9 cellular contexts compared by ENCODE assay signal in the genomic region with DNA sequence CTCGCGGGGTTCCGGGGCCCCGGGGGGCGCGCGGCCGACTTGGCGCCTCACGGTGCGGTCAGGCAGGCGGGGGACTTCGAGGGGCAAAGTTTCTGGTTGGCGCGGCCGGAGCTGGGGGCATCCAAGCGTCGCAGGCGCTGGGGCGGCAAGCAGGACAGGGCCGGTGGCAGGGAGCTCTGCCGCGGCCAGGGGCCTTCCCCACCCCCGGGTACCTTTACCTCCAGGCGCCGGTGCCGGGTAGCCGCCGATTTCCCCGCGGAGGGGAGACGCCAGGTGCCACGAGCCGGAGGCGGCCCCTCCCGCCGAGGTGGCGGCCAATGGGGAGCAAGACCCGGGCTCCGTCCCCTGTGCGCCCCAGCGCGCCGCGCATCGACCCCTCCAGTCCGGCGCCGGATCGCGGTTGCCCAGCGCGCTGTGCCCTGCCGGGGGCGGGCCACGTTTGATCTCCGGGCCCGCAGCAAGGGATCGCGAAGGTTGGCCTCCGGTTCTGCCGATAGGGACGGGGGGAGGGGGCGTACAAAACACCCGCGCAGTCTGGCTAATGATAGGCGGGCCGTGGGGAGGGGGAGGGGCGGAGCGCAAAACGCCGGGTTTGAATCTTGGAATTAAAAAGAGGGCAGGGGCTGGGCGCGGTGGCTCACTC. TPM values are rescaled to one million over a fixed set of nuclear protein-coding genes. Genes with fewer than 3 reads are reported as not detected.
DNase-seq lines count a peak whose midpoint lies in the region; FAIRE-seq and TF ChIP-seq lines count a peak whose summit lies in the region.
"Had no signal": no experiment of that assay in that cellular context is flagged by ENCODE, and none has a peak within 500 bp of the region (broad histone marks: within the 10 kb centered on the region; RNA-seq: fewer than 3 reads in every experiment).

TSS of gene ST8SIA5 (minus strand) at position 495 of the 643 bp plus-strand sequence. CDS start 545 bp downstream, outside the sequence.

- H3K9ac ChIP-seq in H1 (replicated peaks in 1 of 4; ENCODE audit: extremely low read depth in 1 of 4, low read depth in 3 of 4, low read length in 3 of 4), result no peak within 1 kb of the TSS
- no peak within 1 kb of the TSS for H3K9ac ChIP-seq in trophoblast cell (ENCODE audit: low read length)

- H2AK5ac ChIP-seq in H1 (ENCODE audit: low read depth, low read length) (no peak within 1 kb of the TSS), trophoblast cell (ENCODE audit: low read length) (no peak within 1 kb of the TSS)

- H3K4ac ChIP-seq in H1 (replicated peaks; ENCODE audit: insufficient read length, low read depth, low read length) (no peak within 1 kb of the TSS), trophoblast cell (ENCODE audit: low read depth, low read length) (no peak within 1 kb of the TSS)

- H2AFZ ChIP-seq in H1 (ENCODE audit: low read length), result peak within 1 kb of the TSS; percentile 84
- H2AFZ ChIP-seq in trophoblast cell (ENCODE audit: insufficient read depth, low read length, poor library complexity), result peak within 1 kb of the TSS; percentile 23

- H3K18ac ChIP-seq in H1 (ENCODE audit: extremely low read depth, low read length) (peak within 1 kb of the TSS; percentile 32), trophoblast cell (ENCODE audit: low read length) (no peak within 1 kb of the TSS)

- DNase-seq in NCI-H1436 (lab: John Stamatoyannopoulos, UW) (peak; percentile 67), NCI-H1436 treated with DMSO at 0.1 percent for 48 hours (lab: John Stamatoyannopoulos, UW) (no peak), NCI-H345 (lab: John Stamatoyannopoulos, UW) (peak; percentile 88), H1 (ENCODE audit: low read depth in 1 of 2, low spot score in 2 of 2) (peak; percentile 46 to 88), trophoblast cell (no peak), cerebellar nuclear complex (lab: John Stamatoyannopoulos, UW) (no peak), frontal cortex (ENCODE audit: low spot score in 2 of 2) (no peak), MV-4-11 (lab: John Stamatoyannopoulos, UW) (no peak)

- H3K79me2 ChIP-seq in H1 (ENCODE audit: control insufficient read depth in 1 of 2, insufficient read depth in 2 of 2, low read length in 2 of 2), result no peaks in the 10 kb centered on the region
- H3K79me2 ChIP-seq in trophoblast cell (ENCODE audit: control insufficient read depth, insufficient read depth, low read length, poor library complexity), result no peaks in the 10 kb centered on the region

- H3K79me1 ChIP-seq in H1 (ENCODE audit: low read depth, low read length) (no peaks in the 10 kb centered on the region), trophoblast cell (ENCODE audit: low read length) (no peaks in the 10 kb centered on the region)

- CTCF ChIA-PET in H1 (lab: Charles Lee; ENCODE audit: partially characterized antibody), result interaction anchor here (1.1 to 1.2 kb wide), 2 partner anchors 73 to 88 kb away, joined by 3 read pairs; no protein-coding TSS in a partner anchor

- no peak for TF ChIP-seq EP300 in H1 (IDR thresholded peaks at IDR 0.05; ENCODE audit: borderline replicate concordance in 1 of 2, low read depth in 2 of 2, low read length in 2 of 2)

- FAIRE-seq in H1 (lab: Jason Lieb, UNC) (no peak), frontal cortex (lab: Jason Lieb, UNC) (no peak)
- FAIRE-seq: pancreas had no signal

- 1% methylated on average over 42 of the region's 74 CpGs; no CpG with 5 or more reads in 1 of the 2 experiments for WGBS in H1 (ENCODE audit: extremely low coverage in 1 of 2, insufficient coverage in 1 of 2, insufficient read length in 1 of 2, insufficient replicate concordance in 2 of 2, low coverage in 1 of 2, low lambda C conversion rate in 2 of 2, missing lambda C conversion rate in 1 of 2), 2 experiments
- WGBS in trophoblast cell (ENCODE audit: extremely low coverage, insufficient coverage, insufficient read length), result no CpG with 5 or more reads among the region's 74 CpGs

- peak within 1 kb of the TSS; percentile 90 to 94 for H3K4me2 ChIP-seq in H1 (ENCODE audit: insufficient read depth in 1 of 2, low read depth in 2 of 2, low read length in 2 of 2)
- H3K4me2 ChIP-seq in trophoblast cell (ENCODE audit: low read length), result peak within 1 kb of the TSS; percentile 87

- no peak within 1 kb of the TSS for H4K12ac ChIP-seq in trophoblast cell (ENCODE audit: low read depth, low read length)

- no peaks in the 10 kb centered on the region for H4K20me1 ChIP-seq in H1 (replicated peaks in 1 of 2; ENCODE audit: control insufficient read depth in 1 of 2, insufficient read depth in 2 of 2, low read length in 2 of 2)

- no peaks in the 10 kb centered on the region for H3K36me3 ChIP-seq in H1 (ENCODE audit: control insufficient read depth in 2 of 4, insufficient read depth in 4 of 4, low read length in 3 of 4)
- no peaks in the 10 kb centered on the region for H3K36me3 ChIP-seq in trophoblast cell (ENCODE audit: control insufficient read depth in 1 of 2, insufficient read depth in 2 of 2, low read length in 2 of 2)
- H3K36me3 ChIP-seq: pancreas had no signal

- no peak for TF ChIP-seq POLR2A in H1 (IDR thresholded peaks at IDR 0.05; ENCODE audit: control extremely low read depth in 1 of 2, low read depth in 2 of 2, low read length in 2 of 2)

- H2BK5ac ChIP-seq in H1 (ENCODE audit: low read depth, low read length) (no peak within 1 kb of the TSS), trophoblast cell (ENCODE audit: low read depth, low read length, poor library complexity) (no peak within 1 kb of the TSS)

- H4K5ac ChIP-seq in H1 (ENCODE audit: insufficient read length, low read depth, low read length), result no peak within 1 kb of the TSS

- no peak within 1 kb of the TSS for H3K56ac ChIP-seq in H1 (replicated peaks; ENCODE audit: insufficient read length, low read depth, low read length)

- H2BK15ac ChIP-seq in H1 (ENCODE audit: low read length), result no peak within 1 kb of the TSS

- H4K8ac ChIP-seq in H1 (ENCODE audit: extremely low read depth, insufficient read depth, low read length), result peak within 1 kb of the TSS; percentile 75
- H4K8ac ChIP-seq in trophoblast cell (ENCODE audit: low read depth, low read length), result no peak within 1 kb of the TSS

- H3K27me3 ChIP-seq in H1 (replicated peaks in 1 of 4; ENCODE audit: control insufficient read depth in 3 of 4, extremely low read depth in 1 of 4, insufficient read depth in 3 of 4, low read length in 3 of 4) (peaks cover 17 to 56% (median 40%) of the 10 kb centered on the region in 4 experiments), trophoblast cell (ENCODE audit: insufficient read depth, low read length) (peaks cover 51% of the 10 kb centered on the region)

- H3K23ac ChIP-seq in H1 (ENCODE audit: insufficient read length), result no peak within 1 kb of the TSS
- no peak within 1 kb of the TSS for H3K23ac ChIP-seq in trophoblast cell (ENCODE audit: low read length)

- peaks cover 0 to 12% (median 7%) of the 10 kb centered on the region in 4 experiments; a peak in 5 of 7 replicates for H3K4me1 ChIP-seq in H1 (replicated peaks in 1 of 4; ENCODE audit: control insufficient read depth in 3 of 4, insufficient read depth in 4 of 4, low read length in 3 of 4)
- peaks cover 4 to 6% of the 10 kb centered on the region in 2 experiments for H3K4me1 ChIP-seq in trophoblast cell (ENCODE audit: control insufficient read depth in 1 of 2, insufficient read depth in 2 of 2, low read length in 2 of 2)
- H3K4me1 ChIP-seq: pancreas had no signal

- H2BK120ac ChIP-seq in H1 (replicated peaks; ENCODE audit: low read depth, low read length) (no peak within 1 kb of the TSS), trophoblast cell (ENCODE audit: insufficient read depth, low read length, poor library complexity) (no peak within 1 kb of the TSS)

- POLR2A ChIA-PET in H1 (lab: Charles Lee; ENCODE audit: partially characterized antibody), result interaction anchor here (0.6 to 0.7 kb wide), 2 partner anchors 17 to 39 kb away, joined by 3 to 4 read pairs; no protein-coding TSS in a partner anchor

- H4K91ac ChIP-seq in H1 (replicated peaks; ENCODE audit: insufficient read length, low read length) (peak within 1 kb of the TSS; percentile 20), trophoblast cell (ENCODE audit: low read depth, low read length) (no peak within 1 kb of the TSS)

- peaks cover 10% of the 10 kb centered on the region; the same call in 1 of the 2 replicates for H3K23me2 ChIP-seq in H1 (ENCODE audit: low read depth, low read length)

- H2BK20ac ChIP-seq in H1 (ENCODE audit: low read length), result no peak within 1 kb of the TSS

- TF ChIP-seq RAD21 in H1 (IDR thresholded peaks at IDR 0.05 in 1 of 2, conservative IDR thresholded peaks at IDR 0.05 in 1 of 2; ENCODE audit: low read depth in 2 of 2, low read length in 2 of 2), result no peak; a peak in 1 of 4 replicates

- H3K27ac ChIP-seq in H1 (ENCODE audit: low read depth, low read length) (no peak within 1 kb of the TSS), trophoblast cell (ENCODE audit: low read depth, low read length) (no peak within 1 kb of the TSS)
- H3K27ac ChIP-seq: pancreas had no signal

- peak within 1 kb of the TSS; percentile 27; the same call in 1 of the 2 replicates for H2BK12ac ChIP-seq in H1 (ENCODE audit: low read depth, low read length)
- H2BK12ac ChIP-seq in trophoblast cell (ENCODE audit: low read length), result no peak within 1 kb of the TSS

- peak within 1 kb of the TSS; percentile 26 to 67 (median 53) for H3K4me3 ChIP-seq in H1 (ENCODE audit: extremely low read depth in 1 of 4, insufficient read depth in 2 of 4, low read depth in 3 of 4, low read length in 4 of 4)
- peak within 1 kb of the TSS; percentile 53 for H3K4me3 ChIP-seq in trophoblast cell (ENCODE audit: low read depth, low read length)

- H3K9me3 ChIP-seq in H1 (ENCODE audit: insufficient read depth in 2 of 2, low read depth in 1 of 2, low read length in 1 of 2), result no peaks in the 10 kb centered on the region
- H3K9me3 ChIP-seq in trophoblast cell (ENCODE audit: insufficient read depth, low read depth, low read length), result peaks cover 3% of the 10 kb centered on the region
- H3K9me3 ChIP-seq: pancreas had no signal

- TF ChIP-seq CTCF in H1 (IDR thresholded peaks at IDR 0.05; ENCODE audit: control extremely low read depth in 1 of 3, insufficient read depth in 1 of 3, low read depth in 1 of 3, low read length in 3 of 3), result no peak

- no peak within 1 kb of the TSS for H3K14ac ChIP-seq in H1 (ENCODE audit: insufficient read length)
- H3K14ac ChIP-seq in trophoblast cell (ENCODE audit: low read length), result no peak within 1 kb of the TSS

TF ChIP-seq in H1, 55 proteins besides CTCF, POLR2A, EP300 and RAD21 (continues in another document):
- TF ChIP-seq FOSL1 (IDR thresholded peaks at IDR 0.05; ENCODE audit: insufficient read depth, low read depth, low read length), result no peak

RNA-seq across cellular contexts. Expression of gene ST8SIA5, which starts in this region (rescaled TPM):
- total RNA-seq in H1 (2021; fragmentation: NEBNext Ultra II Directional; extraction: Animal tissue kit (Norgen Biotek cat#: 25700)), result 6.3 and 7.0 TPM in 2 replicates
- 2.4 and 4.6 TPM in 2 replicates for polyA plus RNA-seq in H1 (2011; rRNA removed)
- 2.7 TPM for polyA plus RNA-seq in H1 (2011; cell fraction: cytosol; rRNA removed)
- polyA plus RNA-seq in H1 (2011; cell fraction: nucleus; rRNA removed), result 5.2 TPM
- 3.4 to 4.2 TPM (median 3.6 TPM) in 4 replicates for polyA plus RNA-seq in H1 (2012, experiment 1 of 2)
- polyA plus RNA-seq in H1 (2012, experiment 2 of 2), result 2.9 TPM
- 5.4 TPM for polyA plus RNA-seq in H1 (2013, experiment 1 of 2)
- polyA plus RNA-seq in H1 (2013, experiment 2 of 2), result 5.7 TPM
- 3.9 and 4.3 TPM in 2 replicates for polyA minus RNA-seq in H1 (2011; rRNA and poly(A)+ RNA removed)
- 3.7 TPM for polyA minus RNA-seq in H1 (2011; cell fraction: cytosol; rRNA and poly(A)+ RNA removed)
- 3.0 TPM for polyA minus RNA-seq in H1 (2011; cell fraction: nucleus; rRNA and poly(A)+ RNA removed)
- polyA plus RNA-seq in trophoblast cell (2013), result 0.12 and 0.14 TPM in 2 replicates
- 4.9 TPM for total RNA-seq in frontal cortex

Comparison
In these comparisons a context has a peak if more than half of its experiments do, and no peak if none do; other contexts are left out.
1. DNase-seq: peak in NCI-H1436 (single experiment), NCI-H345 (single experiment) and H1 (2 of 2); none in NCI-H1436 treated with DMSO at 0.1 percent for 48 hours (single experiment), trophoblast cell (0 of 2), cerebellar nuclear complex (0 of 2), frontal cortex (0 of 2) and MV-4-11 (single experiment).